Comparison of ENCODE assay signal across 1 cellular context in genomic region chr11:4607782-4608666, GRCh38.
A peak's percentile ranks its signal among the peaks of the same experiment; 100 is the strongest.
TF ChIP-seq lines count a peak whose summit lies in the region.

Gene TRIM68, minus strand, starts transcription at chr11:4608231. Its CDS starts 2,727 bp downstream, at chr11:4605504.

TF ChIP-seq in K562, 482 proteins besides CTCF, POLR2A, EP300 and RAD21 (continued from another document):
- 0 out of 2 replicates have a peak, but pooled peaks have one; percentile 3 for TF ChIP-seq ZBTB40 (IDR thresholded peaks at IDR 0.05)
- no peak for TF ChIP-seq ZBTB40 (CRISPR knock-in tag; IDR thresholded peaks at IDR 0.05)
- peak; percentile 87 for TF ChIP-seq LCOR (CRISPR knock-in tag; IDR thresholded peaks at IDR 0.05)
- TF ChIP-seq L3MBTL2 (IDR thresholded peaks at IDR 0.05): peak; percentile 59
- TF ChIP-seq ZFP91 (CRISPR knock-in tag; IDR thresholded peaks at IDR 0.05): no peak
- TF ChIP-seq MNT (conservative IDR thresholded peaks at IDR 0.05): peak in 1 of 2 experiments; percentile 46; a peak in 1 of 4 replicates
- TF ChIP-seq EHMT2 (IDR thresholded peaks at IDR 0.05): peak; percentile 91
- TF ChIP-seq MLLT1 (IDR thresholded peaks at IDR 0.05): peak in 1 of 2 experiments; percentile 52; a peak in 1 of 4 replicates
- 0 out of 2 replicates have a peak, but pooled peaks have one; percentile 66 for TF ChIP-seq CC2D1A (IDR thresholded peaks at IDR 0.05)
- peak; percentile 67 for TF ChIP-seq ATF7 (IDR thresholded peaks at IDR 0.05)
